ENCODE assay signal across 14 cellular contexts in the genomic region with DNA sequence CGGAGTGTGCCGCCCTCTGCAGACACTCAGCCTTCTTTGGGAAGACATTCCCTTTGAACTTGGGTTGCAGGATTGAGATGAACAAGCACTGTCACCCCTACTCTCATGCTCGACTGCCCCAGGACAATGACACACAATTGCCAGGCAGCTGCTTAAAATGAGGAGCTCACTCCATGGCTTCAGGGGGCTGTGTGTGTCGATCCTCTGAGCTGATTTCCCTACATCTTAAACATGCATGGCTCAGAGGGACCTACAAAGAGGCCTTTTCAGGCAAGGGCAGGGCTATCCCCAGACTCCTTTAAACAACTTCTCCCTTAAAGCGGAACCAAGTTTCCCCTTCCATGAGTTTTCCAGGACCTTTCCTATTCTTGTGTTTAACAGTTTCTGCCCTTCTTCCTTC.
DNase-seq lines count a peak whose midpoint lies in the region; FAIRE-seq and TF ChIP-seq lines count a peak whose summit lies in the region.
"Had no signal": no experiment of that assay in that cellular context is flagged by ENCODE, and none has a peak within 500 bp of the region (broad histone marks: within the 10 kb centered on the region; RNA-seq: fewer than 3 reads in every experiment).

No MANE protein-coding gene starts in this region.

- H2AFZ ChIP-seq in H1 (ENCODE audit: low read length) = 0 out of 2 replicates have a peak overlapping the region, but pooled peaks have one; percentile 29

- no peak for FAIRE-seq in H1 (lab: Jason Lieb, UNC)
- no peak for FAIRE-seq in frontal cortex (lab: Jason Lieb, UNC)
- FAIRE-seq: K562 had no signal

- no peak for TF ChIP-seq CTCF in H1 (IDR thresholded peaks at IDR 0.05; ENCODE audit: control extremely low read depth in 1 of 3, insufficient read depth in 1 of 3, low read depth in 1 of 3, low read length in 3 of 3)

- no peak overlapping the region for H3K9ac ChIP-seq in H1 (replicated peaks in 1 of 4; ENCODE audit: extremely low read depth in 1 of 4, low read depth in 3 of 4, low read length in 3 of 4)
- H3K9ac ChIP-seq: BLaER1 had no signal

- TF ChIP-seq POLR2A in H1 (IDR thresholded peaks at IDR 0.05; ENCODE audit: control extremely low read depth in 1 of 2, low read depth in 2 of 2, low read length in 2 of 2) = no peak

- WGBS in H1 (ENCODE audit: extremely low coverage in 1 of 2, insufficient coverage in 1 of 2, insufficient read length in 1 of 2, insufficient replicate concordance in 2 of 2, low coverage in 1 of 2, low lambda C conversion rate in 2 of 2, missing lambda C conversion rate in 1 of 2), 2 experiments = 88% methylated on average over 5 of the region's 5 CpGs; no CpG with 5 or more reads in 1 of the 2 experiments

- no peak overlapping the region for H2BK120ac ChIP-seq in H1 (replicated peaks; ENCODE audit: low read depth, low read length)

- no peak overlapping the region for H3K23ac ChIP-seq in H1 (ENCODE audit: insufficient read length)

- no peak overlapping the region for H3K18ac ChIP-seq in H1 (ENCODE audit: extremely low read depth, low read length)

- H2AK5ac ChIP-seq in H1 (ENCODE audit: low read depth, low read length) = no peak overlapping the region

- DNase-seq in SJCRH30 (peak; percentile 10 to 44), H1 (ENCODE audit: low read depth in 1 of 2, low spot score in 2 of 2) (no peak), midbrain (lab: John Stamatoyannopoulos, UW) (peak; percentile 29), substantia nigra (lab: John Stamatoyannopoulos, UW) (peak in 4 of 49 donors; percentile 16 to 33 (median 22)), frontal cortex (ENCODE audit: low spot score in 2 of 2) (no peak), cerebellar nuclear complex (lab: John Stamatoyannopoulos, UW) (no peak), NCI-H82 (lab: John Stamatoyannopoulos, UW) (no peak)
- DNase-seq in activated CD4-positive, alpha-beta T cell treated with anti-CD3 and anti-CD28 coated beads, Interleukin-2, amount 50 U/mL, for 4 hours = no peak
- DNase-seq: foreskin fibroblast; NCI-H524; stimulated activated CD8-positive, alpha-beta memory T cell treated with anti-CD3 and anti-CD28 coated beads, Interleukin-4, amount 100 ng/mL, for 48 hours; T1000 had no signal

- no peak overlapping the region for H4K8ac ChIP-seq in H1 (ENCODE audit: extremely low read depth, insufficient read depth, low read length)

- H3K36me3 ChIP-seq in SJCRH30 (no peaks in the 10 kb centered on the region), H1 (ENCODE audit: control insufficient read depth in 2 of 4, insufficient read depth in 4 of 4, low read length in 3 of 4) (no peaks in the 10 kb centered on the region)
- H3K36me3 ChIP-seq: BLaER1 had no signal

- H3K23me2 ChIP-seq in H1 (ENCODE audit: low read depth, low read length) = no peaks in the 10 kb centered on the region

- H4K91ac ChIP-seq in H1 (replicated peaks; ENCODE audit: insufficient read length, low read length) = no peak overlapping the region

- no peaks in the 10 kb centered on the region for H3K79me1 ChIP-seq in H1 (ENCODE audit: low read depth, low read length)

- no peak overlapping the region for H3K56ac ChIP-seq in H1 (replicated peaks; ENCODE audit: insufficient read length, low read depth, low read length)

- POLR2A ChIA-PET in H1 (lab: Charles Lee; ENCODE audit: partially characterized antibody) = no interaction called here

- H3K4me2 ChIP-seq in H1 (ENCODE audit: insufficient read depth in 1 of 2, low read depth in 2 of 2, low read length in 2 of 2) = no peak overlapping the region
- H3K4me2 ChIP-seq: BLaER1 had no signal

- no peak for TF ChIP-seq EP300 in H1 (IDR thresholded peaks at IDR 0.05; ENCODE audit: borderline replicate concordance in 1 of 2, low read depth in 2 of 2, low read length in 2 of 2)

- H3K79me2 ChIP-seq in H1 (ENCODE audit: control insufficient read depth in 1 of 2, insufficient read depth in 2 of 2, low read length in 2 of 2) = no peaks in the 10 kb centered on the region

- H2BK15ac ChIP-seq in H1 (ENCODE audit: low read length) = no peak overlapping the region

- H2BK20ac ChIP-seq in H1 (ENCODE audit: low read length) = no peak overlapping the region

- H3K27ac ChIP-seq in SJCRH30 = peak overlapping the region; percentile 44
- H3K27ac ChIP-seq in H1 (ENCODE audit: low read depth, low read length) = no peak overlapping the region
- H3K27ac ChIP-seq in substantia nigra (ENCODE audit: low read depth, low read length, poor library complexity, severe bottlenecking) = peak overlapping the region; percentile 51
- H3K27ac ChIP-seq: BLaER1 had no signal

- TF ChIP-seq RAD21 in H1 (IDR thresholded peaks at IDR 0.05 in 1 of 2, conservative IDR thresholded peaks at IDR 0.05 in 1 of 2; ENCODE audit: low read depth in 2 of 2, low read length in 2 of 2) = no peak

- CTCF ChIA-PET in H1 (lab: Charles Lee; ENCODE audit: partially characterized antibody) = interaction anchor here (0.6 to 13.0 kb wide), 7 partner anchors 12 to 701 kb away, joined by 3 to 105 read pairs (median 3); no protein-coding TSS in a partner anchor

- peak overlapping the region; percentile 27 for H3K4me3 ChIP-seq in SJCRH30
- no peak overlapping the region for H3K4me3 ChIP-seq in H1 (ENCODE audit: extremely low read depth in 1 of 4, insufficient read depth in 2 of 4, low read depth in 3 of 4, low read length in 4 of 4)
- H3K4me3 ChIP-seq: BLaER1, K562 had no signal

- H3K27me3 ChIP-seq in SJCRH30 (no peaks in the 10 kb centered on the region), H1 (replicated peaks in 1 of 4; ENCODE audit: control insufficient read depth in 3 of 4, extremely low read depth in 1 of 4, insufficient read depth in 3 of 4, low read length in 3 of 4) (no peaks in the 10 kb centered on the region)
- H3K27me3 ChIP-seq: BLaER1 had no signal

- no peak overlapping the region for H3K14ac ChIP-seq in H1 (ENCODE audit: insufficient read length)

- no peak overlapping the region for H4K5ac ChIP-seq in H1 (ENCODE audit: insufficient read length, low read depth, low read length)

- H2BK12ac ChIP-seq in H1 (ENCODE audit: low read depth, low read length) = no peak overlapping the region

- no peaks in the 10 kb centered on the region for H4K20me1 ChIP-seq in H1 (replicated peaks in 1 of 2; ENCODE audit: control insufficient read depth in 1 of 2, insufficient read depth in 2 of 2, low read length in 2 of 2)
- H4K20me1 ChIP-seq: BLaER1 had no signal

- H3K4ac ChIP-seq in H1 (replicated peaks; ENCODE audit: insufficient read length, low read depth, low read length) = no peak overlapping the region

- H3K4me1 ChIP-seq in SJCRH30 (peaks cover 21% of the 10 kb centered on the region), H1 (replicated peaks in 1 of 4; ENCODE audit: control insufficient read depth in 3 of 4, insufficient read depth in 4 of 4, low read length in 3 of 4) (no peaks in the 10 kb centered on the region; a peak in 1 of 7 replicates)

- H3K9me3 ChIP-seq in SJCRH30 (replicated peaks) = no peaks in the 10 kb centered on the region
- H3K9me3 ChIP-seq in H1 (ENCODE audit: insufficient read depth in 2 of 2, low read depth in 1 of 2, low read length in 1 of 2) = no peaks in the 10 kb centered on the region
- H3K9me3 ChIP-seq: BLaER1 had no signal

- no peak overlapping the region for H2BK5ac ChIP-seq in H1 (ENCODE audit: low read depth, low read length)

TF ChIP-seq in H1, 55 proteins besides CTCF, POLR2A, EP300 and RAD21:
- no peak for TF ChIP-seq KDM1A (IDR thresholded peaks at IDR 0.05; ENCODE audit: borderline replicate concordance, low read length)
- no peak for TF ChIP-seq TAF7 (optimal IDR thresholded peaks at IDR 0.05; ENCODE audit: borderline replicate concordance, low read depth, low read length)
- TF ChIP-seq ZNF274 (IDR thresholded peaks at IDR 0.05; ENCODE audit: borderline replicate concordance, extremely low read depth, low read length) = no peak
- TF ChIP-seq, protein P1, sequence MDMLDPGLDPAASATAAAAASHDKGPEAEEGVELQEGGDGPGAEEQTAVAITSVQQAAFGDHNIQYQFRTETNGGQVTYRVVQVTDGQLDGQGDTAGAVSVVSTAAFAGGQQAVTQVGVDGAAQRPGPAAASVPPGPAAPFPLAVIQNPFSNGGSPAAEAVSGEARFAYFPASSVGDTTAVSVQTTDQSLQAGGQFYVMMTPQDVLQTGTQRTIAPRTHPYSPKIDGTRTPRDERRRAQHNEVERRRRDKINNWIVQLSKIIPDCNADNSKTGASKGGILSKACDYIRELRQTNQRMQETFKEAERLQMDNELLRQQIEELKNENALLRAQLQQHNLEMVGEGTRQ (IDR thresholded peaks at IDR 0.05; ENCODE audit: low read length) = no peak
- TF ChIP-seq SIN3A (conservative IDR thresholded peaks at IDR 0.05 in 1 of 2, IDR thresholded peaks at IDR 0.05 in 1 of 2; ENCODE audit: low read depth in 1 of 2, low read length in 2 of 2) = no peak
- TF ChIP-seq, protein P2, sequence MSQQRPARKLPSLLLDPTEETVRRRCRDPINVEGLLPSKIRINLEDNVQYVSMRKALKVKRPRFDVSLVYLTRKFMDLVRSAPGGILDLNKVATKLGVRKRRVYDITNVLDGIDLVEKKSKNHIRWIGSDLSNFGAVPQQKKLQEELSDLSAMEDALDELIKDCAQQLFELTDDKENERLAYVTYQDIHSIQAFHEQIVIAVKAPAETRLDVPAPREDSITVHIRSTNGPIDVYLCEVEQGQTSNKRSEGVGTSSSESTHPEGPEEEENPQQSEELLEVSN (IDR thresholded peaks at IDR 0.05) = no peak
- TF ChIP-seq NANOG (IDR thresholded peaks at IDR 0.05; ENCODE audit: insufficient read depth, low read depth, low read length, poor library complexity, severe bottlenecking) = no peak
- TF ChIP-seq BCL11A (IDR thresholded peaks at IDR 0.05; ENCODE audit: low read depth in 2 of 2, low read length in 2 of 2) = no peak

Comparison
In these comparisons a context has a peak if more than half of its experiments do, and no peak if none do; other contexts are left out.
1. DNase-seq: peak in SJCRH30 (2 of 2) and midbrain (single experiment); none in H1 (0 of 2), frontal cortex (0 of 2), activated CD4-positive, alpha-beta T cell treated with anti-CD3 and anti-CD28 coated beads, Interleukin-2, amount 50 U/mL, for 4 hours (0 of 2), cerebellar nuclear complex (0 of 2) and NCI-H82 (single experiment).